14 cellular contexts compared by ENCODE assay signal in the genomic region with DNA sequence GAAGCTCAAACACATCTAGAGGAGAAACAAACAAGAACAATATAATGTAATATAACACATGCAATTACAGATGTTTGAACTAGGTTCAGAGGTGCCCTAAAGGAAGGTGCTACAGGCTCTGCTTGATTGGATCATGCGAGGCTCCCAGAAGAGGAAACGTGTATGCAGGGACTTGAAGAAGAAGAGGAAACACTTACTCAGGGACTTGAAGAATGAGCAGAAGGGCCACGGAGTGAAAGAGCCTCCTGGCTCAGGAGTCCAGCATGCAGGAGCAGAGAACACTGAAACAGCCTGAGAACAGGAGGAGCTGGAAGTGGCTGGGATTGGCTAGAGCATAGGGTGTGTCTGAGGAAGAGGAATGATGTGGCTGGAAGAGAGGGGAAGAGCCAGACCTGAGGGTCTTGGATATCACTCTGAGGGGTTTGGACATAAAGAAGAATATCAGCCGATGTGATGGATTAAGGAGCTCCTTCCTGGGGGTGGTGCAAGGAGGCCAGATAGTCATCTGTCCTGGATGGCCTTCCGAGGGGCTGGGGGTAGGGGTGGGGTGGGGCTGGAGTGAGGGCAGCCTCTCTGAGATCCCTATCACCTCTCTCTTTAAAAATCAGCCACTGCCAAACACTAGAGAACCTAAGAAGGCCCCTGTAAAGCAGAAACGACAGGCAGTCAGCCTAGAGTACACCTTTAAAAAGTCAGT. TPM values are rescaled to one million over a fixed set of nuclear protein-coding genes. Genes with fewer than 3 reads are reported as not detected.
DNase-seq lines count a peak whose midpoint lies in the region; ATAC-seq, FAIRE-seq and TF ChIP-seq lines count a peak whose summit lies in the region.
"Had no signal": no experiment of that assay in that cellular context is flagged by ENCODE, and none has a peak within 500 bp of the region (broad histone marks: within the 10 kb centered on the region; RNA-seq: fewer than 3 reads in every experiment).

No MANE protein-coding gene starts in this region.

- TF ChIP-seq RAD21 in A549 (conservative IDR thresholded peaks at IDR 0.05 in 1 of 2, IDR thresholded peaks at IDR 0.05 in 1 of 2) = no peak
- TF ChIP-seq RAD21 in IMR-90 (IDR thresholded peaks at IDR 0.05; ENCODE audit: low read length) = no peak

- H2BK20ac ChIP-seq in IMR-90 (ENCODE audit: low read depth, low read length) = no peak overlapping the region

- in situ Hi-C loops in IMR-90 (cut with MboI; ENCODE audit: low sequenced_read_pairs) = loop anchor here (25.0 kb wide), 1 partner anchor 474 kb away; no protein-coding TSS in a partner anchor

- H3K23ac ChIP-seq in IMR-90 (ENCODE audit: low read depth, low read length) = no peak overlapping the region

- no peak overlapping the region for H3K14ac ChIP-seq in IMR-90 (replicated peaks; ENCODE audit: low read depth, low read length)

- intact Hi-C loops in IMR-90 (cut with micrococcal nuclease) = loop anchor here (5.0 kb wide), 2 partner anchors 99 to 414 kb away; a partner anchor contains a TSS
- intact Hi-C loops in ascending aorta (cut with DNase I) = loop anchor here (1.0 kb wide), 1 partner anchor 352 kb away; no protein-coding TSS in a partner anchor

- POLR2A ChIA-PET in A549 (lab: Yijun Ruan, JAX) (interaction anchor here (1.0 kb wide), 1 partner anchor 483 kb away, joined by 3 read pairs; no protein-coding TSS in a partner anchor), IMR-90 (lab: Charles Lee; ENCODE audit: unreplicated experiment) (interaction anchor here (0.6 kb wide), 1 partner anchor 485 kb away, joined by 3 read pairs; no protein-coding TSS in a partner anchor)

- ATAC-seq in A549 (peak; percentile 55 to 68), IMR-90 (ENCODE audit: low read depth) (no peak), HG03196 (IDR thresholded peaks at IDR 0.05; ENCODE audit: unreplicated experiment) (no peak), GM21367 (IDR thresholded peaks at IDR 0.05; ENCODE audit: unreplicated experiment) (no peak), HG02981 (IDR thresholded peaks at IDR 0.05; ENCODE audit: unreplicated experiment) (no peak)

- no peak overlapping the region for H3K18ac ChIP-seq in IMR-90 (ENCODE audit: low read depth, low read length)

- H3K79me1 ChIP-seq in IMR-90 (ENCODE audit: low read depth in 1 of 2, low read length in 2 of 2) = no peaks in the 10 kb centered on the region

- dilution Hi-C loops in IMR-90 (cut with HindIII; ENCODE audit: low sequenced_read_pairs, unreplicated experiment) = no loop called here

- H3K4ac ChIP-seq in IMR-90 (ENCODE audit: low read depth, low read length) = no peak overlapping the region

- no peak for TF ChIP-seq POLR2A in A549 (IDR thresholded peaks at IDR 0.05; ENCODE audit: low read length)
- TF ChIP-seq POLR2A in IMR-90 (IDR thresholded peaks at IDR 0.05; ENCODE audit: low read depth, low read length) = no peak

- WGBS in A549 (ENCODE audit: missing lambda C conversion rate) = 40% methylated on average over 6 of the region's 6 CpGs
- 63% methylated on average over 3 of the region's 6 CpGs; no CpG with 5 or more reads in 1 of the 2 experiments for WGBS in IMR-90 (ENCODE audit: extremely low coverage in 2 of 2, insufficient read length in 1 of 2), 2 experiments
- 75 to 85% methylated on average over 3 to 4 of the region's 6 CpGs for WGBS in mesodermal cell (ENCODE audit: insufficient coverage in 2 of 2), 2 experiments

- H3K4me2 ChIP-seq in A549 (no peak overlapping the region), IMR-90 (ENCODE audit: low read depth, low read length) (no peak overlapping the region)

- DNase-seq in A549 (ENCODE audit: low read depth in 1 of 2, low spot score in 1 of 2) = no peak
- no peak for DNase-seq in IMR-90
- no peak for DNase-seq in ascending aorta (ENCODE audit: low spot score in 2 of 2)
- DNase-seq in iPS-NIHi7 (ENCODE audit: extremely low spot score) = no peak
- DNase-seq: activated CD4-positive, alpha-beta T cell treated with anti-CD3 and anti-CD28 coated beads for 1 hour; COR-L47; NCI-H510A; Peyer's patch; spleen; T-cell had no signal

- no peaks in the 10 kb centered on the region for H3K27me3 ChIP-seq in IMR-90 (ENCODE audit: control insufficient read depth, insufficient read depth, low read length)
- no peaks in the 10 kb centered on the region for H3K27me3 ChIP-seq in ascending aorta
- H3K27me3 ChIP-seq: Peyer's patch, spleen had no signal

- H2BK5ac ChIP-seq in IMR-90 (ENCODE audit: low read depth, low read length, poor library complexity, severe bottlenecking) = no peak overlapping the region

- H3K9me3 ChIP-seq in A549 = no peaks in the 10 kb centered on the region
- no peaks in the 10 kb centered on the region for H3K9me3 ChIP-seq in IMR-90 (ENCODE audit: control insufficient read depth, insufficient read depth, low read length)
- H3K9me3 ChIP-seq in ascending aorta = no peaks in the 10 kb centered on the region
- no peaks in the 10 kb centered on the region for H3K9me3 ChIP-seq in mesodermal cell (ENCODE audit: control insufficient read depth, low read length)
- H3K9me3 ChIP-seq: Peyer's patch, spleen had no signal

- CTCF ChIA-PET in A549 (lab: Yijun Ruan, JAX) (interaction anchor here (0.6 to 5.3 kb wide), 35 partner anchors 8 to 1262 kb away, joined by 3 to 50 read pairs (median 5); a partner anchor contains a TSS), IMR-90 (lab: Yijun Ruan, JAX) (interaction anchor here (0.5 to 1.3 kb wide), 5 partner anchors 13 to 326 kb away, joined by 3 read pairs; no protein-coding TSS in a partner anchor)

- H4K20me1 ChIP-seq in IMR-90 (ENCODE audit: insufficient read depth, low read length) = no peaks in the 10 kb centered on the region

- no peak overlapping the region for H3K9ac ChIP-seq in IMR-90 (ENCODE audit: low read depth, low read length)

- H4K5ac ChIP-seq in IMR-90 (ENCODE audit: low read depth, low read length) = no peak overlapping the region

- H4K8ac ChIP-seq in IMR-90 (ENCODE audit: low read depth in 2 of 2, low read length in 2 of 2) = no peak overlapping the region

- no peak overlapping the region for H3K56ac ChIP-seq in IMR-90 (ENCODE audit: extremely low read depth, insufficient read depth, low read length)

- no peak for FAIRE-seq in A549 (lab: Jason Lieb, UNC)

- H2AK5ac ChIP-seq in IMR-90 (ENCODE audit: low read depth, low read length) = no peak overlapping the region

- peaks cover 8% of the 10 kb centered on the region for H3K9me1 ChIP-seq in IMR-90 (ENCODE audit: insufficient read depth, low read length)

- no peak overlapping the region for H2BK15ac ChIP-seq in IMR-90 (ENCODE audit: low read depth, low read length)

- no peak overlapping the region for H2AK9ac ChIP-seq in IMR-90 (replicated peaks; ENCODE audit: low read depth, low read length, poor library complexity)

- H2BK120ac ChIP-seq in IMR-90 (ENCODE audit: low read depth, low read length) = no peak overlapping the region

- TF ChIP-seq CTCF in A549 (IDR thresholded peaks at IDR 0.05) (no peak), IMR-90 (conservative IDR thresholded peaks at IDR 0.05; ENCODE audit: low read depth, low read length) (no peak), ascending aorta (IDR thresholded peaks at IDR 0.05) (no peak)

- no peaks in the 10 kb centered on the region for H3K4me1 ChIP-seq in A549
- H3K4me1 ChIP-seq in IMR-90 (ENCODE audit: control insufficient read depth, insufficient read depth, low read length) = peaks cover 30% of the 10 kb centered on the region
- peaks cover 19 to 63% of the 10 kb centered on the region in 2 donors for H3K4me1 ChIP-seq in ascending aorta
- H3K4me1 ChIP-seq in mesodermal cell (ENCODE audit: control insufficient read depth, insufficient read depth, low read length, poor library complexity, severe bottlenecking) = peaks cover 59% of the 10 kb centered on the region

- BruUV-seq in IMR-90 (replicated peaks; lab: Mats Ljungman, UMichigan) = no TSS peak

- TF ChIP-seq EP300 in A549 (IDR thresholded peaks at IDR 0.05) = no peak

- peak overlapping the region; percentile 25 for H2AFZ ChIP-seq in IMR-90 (replicated peaks; ENCODE audit: low read length, poor library complexity)

- H3K4me3 ChIP-seq in A549 (no peak overlapping the region), IMR-90 (ENCODE audit: insufficient read depth, low read depth, low read length) (no peak overlapping the region), ascending aorta (peak overlapping the region in 1 of 2 donors; percentile 37), mesodermal cell (ENCODE audit: extremely low read depth, insufficient read depth, low read length, poor library complexity, severe bottlenecking) (no peak overlapping the region)
- H3K4me3 ChIP-seq: Peyer's patch, spleen had no signal

- H4K91ac ChIP-seq in IMR-90 (ENCODE audit: insufficient read depth, low read depth, low read length) = no peak overlapping the region

- H3K27ac ChIP-seq in A549 (no peak overlapping the region), IMR-90 (ENCODE audit: insufficient read depth, low read length) (no peak overlapping the region), ascending aorta (peak overlapping the region; percentile 59 to 74), mesodermal cell (ENCODE audit: low read depth, low read length, severe bottlenecking) (peak overlapping the region; percentile 60)
- H3K27ac ChIP-seq: Peyer's patch had no signal

- no peaks in the 10 kb centered on the region for H3K36me3 ChIP-seq in IMR-90 (ENCODE audit: control insufficient read depth, insufficient read depth, low read length)
- no peaks in the 10 kb centered on the region for H3K36me3 ChIP-seq in ascending aorta
- peaks cover 10% of the 10 kb centered on the region for H3K36me3 ChIP-seq in mesodermal cell (ENCODE audit: control insufficient read depth, insufficient read depth, low read length)
- H3K36me3 ChIP-seq: Peyer's patch, spleen had no signal

TF ChIP-seq in A549, 52 proteins besides CTCF, POLR2A, EP300 and RAD21 (continues in another document):
- TF ChIP-seq CBX8 (IDR thresholded peaks at IDR 0.05) (no peak), RNF2 (IDR thresholded peaks at IDR 0.05; ENCODE audit: borderline replicate concordance, low read depth) (no peak)

TF ChIP-seq in IMR-90, 13 proteins besides CTCF, POLR2A, EP300 and RAD21 (continues in another document):
- TF ChIP-seq MAZ (IDR thresholded peaks at IDR 0.05; ENCODE audit: borderline replicate concordance, low read depth, low read length) = no peak
- TF ChIP-seq RFX5 (IDR thresholded peaks at IDR 0.05; ENCODE audit: low read depth, low read length) = no peak

RNA-seq across cellular contexts. Expression of a gene that starts 16.8 kb away (rescaled TPM):
- polyA plus RNA-seq in A549 (2011; rRNA removed) (0.90 and 1.3 TPM in 2 replicates), A549 (2017; fragmentation: RNase III; extraction: RNeasy Plus Mini Kit Qiagen cat#74134 plus additional on column Dnase treatment) (0.61 to 0.67 TPM (median 0.66 TPM) in 3 replicates), IMR-90 (2012; rRNA removed) (3.1 and 3.7 TPM in 2 replicates)
- polyA plus RNA-seq in A549 (2012; cell fraction: cytosol; rRNA removed) = 0.41 and 0.60 TPM in 2 replicates
- polyA plus RNA-seq in A549 (2012; cell fraction: nucleus; rRNA removed) = 0.48 and 0.67 TPM in 2 replicates
- polyA minus RNA-seq in A549 (2011; rRNA and poly(A)+ RNA removed) = 1.0 and 1.7 TPM in 2 replicates
- total RNA-seq in IMR-90 (2012; rRNA removed) (7.7 and 10.3 TPM in 2 replicates), ascending aorta (124 TPM)
- 1.7 and 2.3 TPM in 2 replicates for polyA plus RNA-seq in IMR-90 (2012; cell fraction: cytosol; rRNA removed)
- polyA plus RNA-seq in IMR-90 (2012; cell fraction: nucleus; rRNA removed; ENCODE audit: low replicate concordance) = 1.5 and 4.4 TPM in 2 replicates
- polyA plus RNA-seq in mesodermal cell (2013, experiment 1 of 2) = 18.9 TPM
- 15.9 TPM for polyA plus RNA-seq in mesodermal cell (2013, experiment 2 of 2)

Comparison
In these comparisons a context has a peak if more than half of its experiments do, and no peak if none do; other contexts are left out.
1. ATAC-seq: peak in A549 (2 of 2); none in IMR-90 (single experiment), HG03196 (single experiment), GM21367 (single experiment) and HG02981 (single experiment).
2. H3K27ac ChIP-seq: peak in ascending aorta (2 of 2) and mesodermal cell (single experiment); none in A549 (0 of 2) and IMR-90 (single experiment).
3. RNA of a gene that starts 16.8 kb away (total RNA-seq): 124 TPM in ascending aorta (single experiment); 7.7 to 10.3 TPM in IMR-90; every median in the first group is over 10 times any median in the second.